ENCODE assay signal across 12 cellular contexts in the genomic region with DNA sequence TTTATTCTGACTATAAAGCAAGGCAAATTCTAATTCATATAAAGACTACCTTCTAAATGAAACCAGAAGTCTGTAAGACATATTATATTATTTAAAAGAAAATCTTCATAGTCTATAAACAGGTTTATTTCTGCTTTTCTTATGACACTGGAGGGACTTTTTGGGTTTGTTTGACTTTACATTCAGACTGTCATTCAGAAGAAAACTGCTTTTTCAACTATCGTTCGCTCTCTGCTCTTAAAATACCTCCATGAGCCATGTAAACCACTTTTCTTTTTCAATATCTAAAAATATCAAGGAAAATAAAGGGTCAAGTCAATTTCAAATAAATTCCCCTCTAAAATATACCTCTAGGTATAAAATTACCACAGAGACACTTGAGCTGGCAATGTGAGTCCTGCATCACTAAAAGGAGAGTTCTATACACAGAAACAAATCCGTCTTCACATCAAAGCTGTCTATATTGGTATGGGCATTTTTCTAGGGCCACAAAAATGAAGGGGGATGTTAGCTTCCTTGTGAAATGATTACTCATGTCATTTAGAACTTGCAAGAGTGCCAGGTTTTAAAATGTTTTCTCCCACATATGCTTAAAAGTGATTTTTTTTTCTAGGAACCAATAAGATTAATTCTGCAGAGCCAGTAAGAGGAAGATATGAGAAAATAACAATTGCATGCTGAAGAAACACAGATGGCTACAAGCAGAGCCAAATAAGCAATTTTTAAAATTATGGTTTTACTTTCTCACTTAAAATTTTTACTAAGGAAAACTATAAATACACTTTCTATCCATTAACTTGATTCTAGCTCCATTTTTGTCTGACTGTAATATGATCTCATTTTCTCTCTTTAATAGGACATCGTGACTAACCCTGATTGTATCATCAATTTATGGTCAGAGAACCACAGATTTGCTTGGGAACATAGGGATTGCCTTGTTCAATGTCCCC.
DNase-seq lines count a peak whose midpoint lies in the region; ATAC-seq and TF ChIP-seq lines count a peak whose summit lies in the region.
"Had no signal": no experiment of that assay in that cellular context is flagged by ENCODE, and none has a peak within 500 bp of the region (broad histone marks: within the 10 kb centered on the region; RNA-seq: fewer than 3 reads in every experiment).

No MANE protein-coding gene starts in this region.

- peak; percentile 44 to 60; a peak in 3 of 4 replicates for TF ChIP-seq EP300 in SK-N-SH (IDR thresholded peaks at IDR 0.05; ENCODE audit: borderline replicate concordance in 1 of 2, low read depth in 1 of 2, low read length in 1 of 2)

- peak overlapping the region; percentile 57 to 81 (median 69) for H3K27ac Mint-ChIP-seq in nephron

- H4K12ac ChIP-seq in trophoblast cell (ENCODE audit: low read depth, low read length): no peak overlapping the region

- no peak overlapping the region for H3K14ac ChIP-seq in trophoblast cell (ENCODE audit: low read length)

- no peaks in the 10 kb centered on the region for H3K79me1 ChIP-seq in trophoblast cell (ENCODE audit: low read length)

- peak; percentile 70 for ATAC-seq in GM18873 (IDR thresholded peaks at IDR 0.05; ENCODE audit: low FRiP score, unreplicated experiment)
- peak; percentile 66 for ATAC-seq in HG02588 (IDR thresholded peaks at IDR 0.05; ENCODE audit: unreplicated experiment)
- no peak for ATAC-seq in omental fat pad (ENCODE audit: low FRiP score)

- peak overlapping the region; percentile 64; the same call in 1 of the 2 replicates for H2AFZ ChIP-seq in SK-N-SH (ENCODE audit: low read depth)
- H2AFZ ChIP-seq in trophoblast cell (ENCODE audit: insufficient read depth, low read length, poor library complexity): no peak overlapping the region

- no peaks in the 10 kb centered on the region for H3K9me3 Mint-ChIP-seq in nephron

- H3K4me3 Mint-ChIP-seq in nephron: no peak overlapping the region

- TF ChIP-seq CTCF in SK-N-SH (IDR thresholded peaks at IDR 0.05) (no peak), nephron (IDR thresholded peaks at IDR 0.05; ENCODE audit: unreplicated experiment in 3 of 3) (no peak), omental fat pad (IDR thresholded peaks at IDR 0.05) (no peak), colonic mucosa (IDR thresholded peaks at IDR 0.05) (no peak)

- no peak overlapping the region for H3K9ac ChIP-seq in SK-N-SH
- no peak overlapping the region for H3K9ac ChIP-seq in trophoblast cell (ENCODE audit: low read length)
- H3K9ac ChIP-seq in colonic mucosa (ENCODE audit: low read depth in 2 of 2, low read length in 2 of 2): no peak overlapping the region

- no peaks in the 10 kb centered on the region for H3K9me3 ChIP-seq in SK-N-SH
- H3K9me3 ChIP-seq in trophoblast cell (ENCODE audit: insufficient read depth, low read depth, low read length): no peaks in the 10 kb centered on the region
- H3K9me3 ChIP-seq in colonic mucosa: no peaks in the 10 kb centered on the region

- no peak for TF ChIP-seq RAD21 in SK-N-SH (IDR thresholded peaks at IDR 0.05; ENCODE audit: low read length)

- no peak overlapping the region for H2BK12ac ChIP-seq in trophoblast cell (ENCODE audit: low read length)

- DNase-seq in SK-N-SH (peak; percentile 3), omental fat pad (ENCODE audit: low spot score) (no peak), trophoblast cell (no peak), SKM-1 treated with dmso at 0.1 percent for 144 hours (lab: John Stamatoyannopoulos, UW; ENCODE audit: unreplicated experiment) (no peak), colonic mucosa (no peak)
- DNase-seq: activated CD4-positive, alpha-beta T cell treated with anti-CD3 and anti-CD28 coated beads for 1 hour; effector CD4-positive, alpha-beta T cell; NCI-H2171 treated with DMSO at 0.1 percent for 48 hours had no signal

- no peak overlapping the region for H2AK5ac ChIP-seq in trophoblast cell (ENCODE audit: low read length)

- H3K18ac ChIP-seq in trophoblast cell (ENCODE audit: low read length): no peak overlapping the region

- H3K4me1 Mint-ChIP-seq in nephron: peaks cover 56% of the 10 kb centered on the region

- H2BK120ac ChIP-seq in trophoblast cell (ENCODE audit: insufficient read depth, low read length, poor library complexity): no peak overlapping the region

- CTCF ChIA-PET in SK-N-SH (lab: Yijun Ruan, JAX): no interaction called here

- H4K20me1 ChIP-seq in SK-N-SH (ENCODE audit: insufficient read depth): no peaks in the 10 kb centered on the region

- no peak overlapping the region for H2BK5ac ChIP-seq in trophoblast cell (ENCODE audit: low read depth, low read length, poor library complexity)

- H3K27ac ChIP-seq in SK-N-SH (ENCODE audit: low read depth in 2 of 2, low read length in 1 of 2): peak overlapping the region; percentile 86 to 89
- H3K27ac ChIP-seq in trophoblast cell (ENCODE audit: low read depth, low read length): no peak overlapping the region
- H3K27ac ChIP-seq in colonic mucosa: no peak overlapping the region

- POLR2A ChIA-PET in SK-N-SH (lab: Yijun Ruan, JAX): no interaction called here

- peaks cover 8% of the 10 kb centered on the region for H3K36me3 Mint-ChIP-seq in nephron (ENCODE audit: low read depth)

- no peaks in the 10 kb centered on the region for H3K27me3 ChIP-seq in SK-N-SH (ENCODE audit: insufficient read depth)
- H3K27me3 ChIP-seq in trophoblast cell (ENCODE audit: insufficient read depth, low read length): no peaks in the 10 kb centered on the region
- no peaks in the 10 kb centered on the region for H3K27me3 ChIP-seq in colonic mucosa

- H3K4me2 ChIP-seq in SK-N-SH: peak overlapping the region; percentile 67; the same call in 1 of the 2 replicates
- no peak overlapping the region for H3K4me2 ChIP-seq in trophoblast cell (ENCODE audit: low read length)

- no peak overlapping the region for H4K91ac ChIP-seq in trophoblast cell (ENCODE audit: low read depth, low read length)

- H3K36me3 ChIP-seq in SK-N-SH (replicated peaks in 1 of 2; ENCODE audit: control insufficient read depth in 1 of 2, insufficient read depth in 2 of 2, low read length in 1 of 2) (no peaks in the 10 kb centered on the region), trophoblast cell (ENCODE audit: control insufficient read depth in 1 of 2, insufficient read depth in 2 of 2, low read length in 2 of 2) (no peaks in the 10 kb centered on the region), colonic mucosa (no peaks in the 10 kb centered on the region)

- intact Hi-C loops in colonic mucosa (cut with DNase I): no loop called here

- H3K79me2 ChIP-seq in SK-N-SH (ENCODE audit: insufficient read depth): no peaks in the 10 kb centered on the region
- H3K79me2 ChIP-seq in trophoblast cell (ENCODE audit: control insufficient read depth, insufficient read depth, low read length, poor library complexity): no peaks in the 10 kb centered on the region

- no peak overlapping the region for H3K4ac ChIP-seq in trophoblast cell (ENCODE audit: low read depth, low read length)

- H3K23ac ChIP-seq in trophoblast cell (ENCODE audit: low read length): no peak overlapping the region

- no peak overlapping the region for H3K4me3 ChIP-seq in SK-N-SH (ENCODE audit: low read depth in 2 of 2, low read length in 1 of 2)
- no peak overlapping the region for H3K4me3 ChIP-seq in trophoblast cell (ENCODE audit: low read depth, low read length)
- no peak overlapping the region for H3K4me3 ChIP-seq in colonic mucosa
- H3K4me3 ChIP-seq: lung had no signal

- WGBS in SK-N-SH (ENCODE audit: low lambda C conversion rate): 51% methylated on average over 4 of the region's 4 CpGs
- no CpG with 5 or more reads among the region's 4 CpGs for WGBS in trophoblast cell (ENCODE audit: extremely low coverage, insufficient coverage, insufficient read length)

- H3F3A ChIP-seq in SK-N-SH (replicated peaks; ENCODE audit: insufficient read depth): peaks cover 12% of the 10 kb centered on the region

- H3K27me3 Mint-ChIP-seq in nephron (ENCODE audit: low read depth): no peaks in the 10 kb centered on the region

- H4K8ac ChIP-seq in trophoblast cell (ENCODE audit: low read depth, low read length): no peak overlapping the region

- peaks cover 0 to 4% of the 10 kb centered on the region in 2 experiments; a peak in 3 of 4 replicates for H3K4me1 ChIP-seq in SK-N-SH (ENCODE audit: control insufficient read depth in 1 of 2, insufficient read depth in 2 of 2, low read depth in 1 of 2, low read length in 1 of 2)
- no peaks in the 10 kb centered on the region for H3K4me1 ChIP-seq in trophoblast cell (ENCODE audit: control insufficient read depth in 1 of 2, insufficient read depth in 2 of 2, low read length in 2 of 2)
- no peaks in the 10 kb centered on the region for H3K4me1 ChIP-seq in colonic mucosa

- no peaks in the 10 kb centered on the region for H3K9me2 ChIP-seq in SK-N-SH

TF ChIP-seq in SK-N-SH, 30 proteins besides CTCF, POLR2A, EP300 and RAD21 (continues in another document):
- no peak for TF ChIP-seq EZH2phosphoT487 (IDR thresholded peaks at IDR 0.05; ENCODE audit: borderline replicate concordance, low read depth)
- TF ChIP-seq POLR2AphosphoS5 (IDR thresholded peaks at IDR 0.05; ENCODE audit: low read depth, low read length): no peak
- TF ChIP-seq TEAD4 (IDR thresholded peaks at IDR 0.05; ENCODE audit: borderline replicate concordance, insufficient read depth): peak; percentile 67
- TF ChIP-seq RCOR1 (IDR thresholded peaks at IDR 0.05; ENCODE audit: low read length): no peak
- no peak for TF ChIP-seq SIN3A (IDR thresholded peaks at IDR 0.05; ENCODE audit: borderline replicate concordance, low read depth, low read length)
- TF ChIP-seq, protein P1, sequence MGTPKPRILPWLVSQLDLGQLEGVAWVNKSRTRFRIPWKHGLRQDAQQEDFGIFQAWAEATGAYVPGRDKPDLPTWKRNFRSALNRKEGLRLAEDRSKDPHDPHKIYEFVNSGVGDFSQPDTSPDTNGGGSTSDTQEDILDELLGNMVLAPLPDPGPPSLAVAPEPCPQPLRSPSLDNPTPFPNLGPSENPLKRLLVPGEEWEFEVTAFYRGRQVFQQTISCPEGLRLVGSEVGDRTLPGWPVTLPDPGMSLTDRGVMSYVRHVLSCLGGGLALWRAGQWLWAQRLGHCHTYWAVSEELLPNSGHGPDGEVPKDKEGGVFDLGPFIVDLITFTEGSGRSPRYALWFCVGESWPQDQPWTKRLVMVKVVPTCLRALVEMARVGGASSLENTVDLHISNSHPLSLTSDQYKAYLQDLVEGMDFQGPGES (IDR thresholded peaks at IDR 0.05; ENCODE audit: low read depth, low read length): no peak

Comparison
In these comparisons a context has a peak if more than half of its experiments do, and no peak if none do; other contexts are left out.
1. H3K27ac ChIP-seq: peak in SK-N-SH (2 of 2); none in trophoblast cell (single experiment) and colonic mucosa (single experiment).